16 cellular contexts compared by ENCODE assay signal in genomic region chr5:172440486-172440885, GRCh38.
"Had no signal": no experiment of that assay in that cellular context is flagged by ENCODE, and none has a peak within 500 bp of the region (broad histone marks: within the 10 kb centered on the region; RNA-seq: fewer than 3 reads in every experiment).

No MANE protein-coding gene starts in this region.

- ATAC-seq: activated T-cell treated with anti-CD3 and anti-CD28 coated beads, Interleukin-2, amount 50 U/mL, for 72 hours; stimulated activated naive CD8-positive, alpha-beta T cell treated with anti-CD3 and anti-CD28 coated beads, Interleukin-15, Interleukin-2, amounts not matched to agents 100 U/mL and 50 U/mL, for 24 hours had no signal

- H3K27ac ChIP-seq: epithelial cell of prostate, lower lobe of right lung, spleen, upper lobe of right lung had no signal

- H3K9ac ChIP-seq: SK-N-SH had no signal

- H3K4me2 ChIP-seq: SK-N-SH had no signal

- H3K27me3 ChIP-seq: body of pancreas, upper lobe of right lung had no signal

- DNase-seq: activated CD4-positive, alpha-beta memory T cell treated with anti-CD3 and anti-CD28 coated beads, Interleukin-2, amount 10 ng/mL, durations not matched to agents 7 days and 5 days; activated CD4-positive, alpha-beta T cell treated with anti-CD3 and anti-CD28 coated beads, Interleukin-2, amount 10 ng/mL, durations not matched to agents 24 days and 14 days; activated effector memory CD4-positive, alpha-beta T cell treated with Interleukin-2 at 50 U/mL for 16 hours; activated naive CD4-positive, alpha-beta T cell treated with anti-CD3 and anti-CD28 coated beads for 36 hours; activated naive CD8-positive, alpha-beta T cell treated with anti-CD3 and anti-CD28 coated beads, Interleukin-2, amount 10 ng/mL, durations not matched to agents 7 days and 5 days; activated T-cell treated with anti-CD3 and anti-CD28 coated beads, Interleukin-2, amount 50 U/mL, for 72 hours; endodermal cell; naive B cell; SK-N-SH; spleen; stimulated activated CD4-positive, alpha-beta T cell treated with anti-CD3 and anti-CD28 coated beads, Interleukin-4, amount 100 ng/mL, for 1 hour; stimulated activated naive CD8-positive, alpha-beta T cell treated with anti-CD3 and anti-CD28 coated beads, Interleukin-15, Interleukin-2, amounts not matched to agents 100 U/mL and 50 U/mL, for 24 hours had no signal

- H3K9me3 ChIP-seq: body of pancreas, lower lobe of right lung, SK-N-SH, spleen, upper lobe of right lung had no signal

- H3K36me3 ChIP-seq: lower lobe of right lung, spleen, upper lobe of right lung had no signal

- H3K4me3 ChIP-seq: body of pancreas, lower lobe of right lung, spleen, upper lobe of right lung had no signal
